In genomic region chr3:56468184-56469106, GRCh38 we compare ENCODE assay signal across 8 cellular contexts. TPM values are rescaled to one million over a fixed set of nuclear protein-coding genes. Genes with fewer than 3 reads are reported as not detected.
DNase-seq lines count a peak whose midpoint lies in the region; ATAC-seq, FAIRE-seq and TF ChIP-seq lines count a peak whose summit lies in the region.

Gene ERC2 (minus strand): TSS chr3:56468467.

- TF ChIP-seq CTCF in WI38 (IDR thresholded peaks at IDR 0.05; ENCODE audit: low read depth, low read length), result no peak
- peak in 1 of 4 experiments; percentile 11 for TF ChIP-seq CTCF in gastroesophageal sphincter (IDR thresholded peaks at IDR 0.05)

- peaks cover 63% of the 10 kb centered on the region for H3K27me3 ChIP-seq in gastroesophageal sphincter
- no peaks in the 10 kb centered on the region for H3K27me3 ChIP-seq in neuron (ENCODE audit: insufficient read depth, low read length)

- H3K36me3 ChIP-seq in gastroesophageal sphincter (no peaks in the 10 kb centered on the region), neuron (ENCODE audit: insufficient read depth, low read length) (no peaks in the 10 kb centered on the region)

- TF ChIP-seq EP300 in gastroesophageal sphincter (IDR thresholded peaks at IDR 0.05), result no peak

- DNase-seq in AG20443 (ENCODE audit: low spot score) (peak; percentile 81), HTR-8/SVneo (ENCODE audit: insufficient read length, low spot score) (peak; percentile 51), UCSD-AML1 (lab: John Stamatoyannopoulos, UW; ENCODE audit: unreplicated experiment) (no peak)

- WGBS in gastroesophageal sphincter (ENCODE audit: low coverage in 1 of 2), 2 donors, result 44 to 45% methylated on average over 4 of the region's 82 CpGs

- no peaks in the 10 kb centered on the region for H3K9me3 ChIP-seq in gastroesophageal sphincter
- H3K9me3 ChIP-seq in neuron (ENCODE audit: low read length), result no peaks in the 10 kb centered on the region

- H2AFZ ChIP-seq in neuron (ENCODE audit: low read depth, low read length), result peak within 1 kb of the TSS; percentile 98

- peak; percentile 71 for FAIRE-seq in HTR-8/SVneo (lab: Jason Lieb, UNC)

- H3K4me1 ChIP-seq in gastroesophageal sphincter (peaks cover 0 to 21% (median 8%) of the 10 kb centered on the region in 3 donors), neuron (ENCODE audit: insufficient read depth, low read length) (peaks cover 6% of the 10 kb centered on the region)

- no peak within 1 kb of the TSS for H3K27ac ChIP-seq in gastroesophageal sphincter

- H3K4me3 ChIP-seq in WI38 (ENCODE audit: low read depth, low read length), result peak within 1 kb of the TSS; percentile 42
- peak within 1 kb of the TSS; percentile 42 to 55 for H3K4me3 ChIP-seq in gastroesophageal sphincter
- peak within 1 kb of the TSS; percentile 90 for H3K4me3 ChIP-seq in neuron (ENCODE audit: low read length)

- ATAC-seq in gastroesophageal sphincter (peak; percentile 86), GM21390 (IDR thresholded peaks at IDR 0.05; ENCODE audit: unreplicated experiment) (no peak), HG02884 (IDR thresholded peaks at IDR 0.05; ENCODE audit: unreplicated experiment) (no peak)

- TF ChIP-seq POLR2A in gastroesophageal sphincter (IDR thresholded peaks at IDR 0.05), result no peak

RNA-seq across cellular contexts. Expression of gene ERC2, which starts in this region (rescaled TPM):
- total RNA-seq in gastroesophageal sphincter, result 1 to 10 TPM in 3 of 4 donors, under 1 TPM in 1; 0.81 to 2.9 (median 1.6) TPM
